ENCODE assay signal across 8 cellular contexts in the genomic region with DNA sequence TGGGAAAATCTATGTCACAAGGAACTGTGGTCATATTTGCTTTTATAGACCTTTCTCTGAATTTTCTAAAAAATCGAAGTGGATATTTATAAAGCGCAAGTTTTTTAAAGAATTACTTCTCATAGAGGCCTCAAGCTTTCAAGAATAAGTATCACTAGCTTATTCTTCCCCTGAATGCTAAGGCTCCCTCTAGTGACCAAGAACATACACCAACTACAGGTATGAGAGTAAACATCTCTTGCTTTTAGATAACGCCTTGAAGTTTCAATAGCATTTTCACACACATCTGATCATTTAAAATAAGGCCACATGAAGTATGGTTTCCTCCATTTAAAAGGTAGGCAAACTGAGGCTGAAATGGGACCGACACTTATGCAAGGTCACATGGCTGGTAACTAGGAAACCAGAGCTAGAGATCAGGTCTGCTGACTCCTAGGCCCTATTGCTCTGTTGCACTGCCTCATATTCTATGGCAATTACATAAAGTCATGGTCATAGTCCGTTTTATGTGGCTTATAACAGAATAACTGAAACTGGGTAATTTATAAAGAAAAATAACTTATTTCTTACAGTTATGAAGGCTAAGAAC.
DNase-seq lines count a peak whose midpoint lies in the region; ATAC-seq, FAIRE-seq and TF ChIP-seq lines count a peak whose summit lies in the region.

No MANE protein-coding gene starts in this region.

- H3K27ac ChIP-seq in 22Rv1, result no peak overlapping the region

- DNase-seq in GM12892 (ENCODE audit: insufficient read length), result no peak
- DNase-seq in NCI-H2029 treated with DMSO at 0.1 percent for 48 hours (lab: John Stamatoyannopoulos, UW), result peak; percentile 36
- peak; percentile 68 for DNase-seq in amniotic epithelial cell (ENCODE audit: low read depth)
- DNase-seq in iris pigment epithelial cell (ENCODE audit: low read depth), result peak; percentile 74
- DNase-seq in retina, result no peak
- no peak for DNase-seq in stimulated activated CD4-positive, alpha-beta T cell treated with anti-CD3 and anti-CD28 coated beads, Interleukin-4, amount 100 ng/mL, for 24 hours

- peak; percentile 78 for FAIRE-seq in GM12892 (lab: Jason Lieb, UNC)

- TF ChIP-seq POLR2A in GM12892 (IDR thresholded peaks at IDR 0.05; ENCODE audit: low read depth, low read length), result no peak

- peak; percentile 87 for TF ChIP-seq CTCF in 22Rv1 (IDR thresholded peaks at IDR 0.05)

- ATAC-seq in HG02884 (IDR thresholded peaks at IDR 0.05; ENCODE audit: unreplicated experiment), result peak; percentile 86

Comparison
In these comparisons a context has a peak if more than half of its experiments do, and no peak if none do; other contexts are left out.
1. DNase-seq: peak in NCI-H2029 treated with DMSO at 0.1 percent for 48 hours (single experiment), amniotic epithelial cell (single experiment) and iris pigment epithelial cell (single experiment); none in GM12892 (single experiment), retina (single experiment) and stimulated activated CD4-positive, alpha-beta T cell treated with anti-CD3 and anti-CD28 coated beads, Interleukin-4, amount 100 ng/mL, for 24 hours (single experiment).